20 cellular contexts compared by ENCODE assay signal in the genomic region with DNA sequence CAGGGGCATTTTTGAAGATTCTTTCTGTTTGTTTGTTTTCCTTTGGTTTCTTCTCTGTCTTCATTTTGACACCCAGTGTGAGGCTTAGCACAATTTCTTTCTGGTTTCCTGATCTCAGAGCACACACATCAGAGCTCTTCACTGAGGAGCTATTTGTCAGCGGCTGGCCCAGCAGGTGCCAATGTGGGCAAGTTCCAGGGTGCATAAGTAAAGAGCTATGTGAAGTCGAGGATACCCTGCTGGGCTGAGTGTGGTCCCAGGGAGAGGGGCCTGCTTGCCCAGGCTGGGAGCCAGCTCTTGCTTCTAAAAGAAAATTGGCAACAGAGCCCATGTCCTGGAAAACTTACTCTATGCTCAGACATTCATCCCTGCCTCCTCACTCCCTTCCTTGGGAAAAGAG.
"Had no signal": no experiment of that assay in that cellular context is flagged by ENCODE, and none has a peak within 500 bp of the region (broad histone marks: within the 10 kb centered on the region; RNA-seq: fewer than 3 reads in every experiment).

No MANE protein-coding gene starts in this region.

- H3K27me3 ChIP-seq: gastrocnemius medialis, neutrophil, ovary, right atrium auricular region, testis, tibial nerve, vagina had no signal

- H3K36me3 Mint-ChIP-seq: natural killer cell; stimulated activated memory B cell treated with anti-CD40 and anti-IgM and Interleukin-4, amounts not matched to agents 10 μg/mL and 1 μg/mL and 100 μg/mL, for 72 hours had no signal

- DNase-seq: effector memory CD8-positive, alpha-beta T cell; gastrocnemius medialis; glutamatergic neuron; islet precursor cell; mammary epithelial cell; natural killer cell; ovary; stimulated activated CD4-positive, alpha-beta T cell treated with anti-CD3 and anti-CD28 coated beads, Interleukin-4, amount 100 ng/mL, for 24 hours; testis; upper lobe of right lung had no signal

- H3K27ac Mint-ChIP-seq: dendritic cell treated with granulocyte-macrophage colony-stimulating factor and Interleukin-4, amounts not matched to agents 40 ng/mL and 50 ng/mL, for 4 days; effector memory CD8-positive, alpha-beta T cell; natural killer cell; stimulated activated memory B cell treated with anti-CD40 and anti-IgM and Interleukin-4, amounts not matched to agents 10 μg/mL and 1 μg/mL and 100 μg/mL, for 72 hours; stimulated activated naive CD8-positive, alpha-beta T cell treated with anti-CD3 and anti-CD28 coated beads, Interleukin-15, Interleukin-2, amounts not matched to agents 100 ng/mL and 50 ng/mL, for 24 hours had no signal

- H3K27ac ChIP-seq: epithelial cell of prostate, esophagus muscularis mucosa, gastrocnemius medialis, neutrophil, ovary, right atrium auricular region, testis, upper lobe of right lung, vagina had no signal

- H3K4me3 ChIP-seq: esophagus muscularis mucosa, gastrocnemius medialis, ovary, right atrium auricular region, testis, tibial nerve, upper lobe of right lung, vagina had no signal

- H3K4me3 Mint-ChIP-seq: dendritic cell treated with granulocyte-macrophage colony-stimulating factor and Interleukin-4, amounts not matched to agents 40 ng/mL and 50 ng/mL, for 4 days; effector memory CD8-positive, alpha-beta T cell; natural killer cell; stimulated activated memory B cell treated with anti-CD40 and anti-IgM and Interleukin-4, amounts not matched to agents 10 μg/mL and 1 μg/mL and 100 μg/mL, for 72 hours; stimulated activated naive CD8-positive, alpha-beta T cell treated with anti-CD3 and anti-CD28 coated beads, Interleukin-15, Interleukin-2, amounts not matched to agents 100 ng/mL and 50 ng/mL, for 24 hours had no signal

- H3K4me1 Mint-ChIP-seq: natural killer cell; stimulated activated memory B cell treated with anti-CD40 and anti-IgM and Interleukin-4, amounts not matched to agents 10 μg/mL and 1 μg/mL and 100 μg/mL, for 72 hours had no signal

- H3K4me1 ChIP-seq: esophagus muscularis mucosa, gastrocnemius medialis, right atrium auricular region, testis, upper lobe of right lung, vagina had no signal

- H3K9me3 Mint-ChIP-seq: dendritic cell treated with granulocyte-macrophage colony-stimulating factor and Interleukin-4, amounts not matched to agents 40 ng/mL and 50 ng/mL, for 4 days; natural killer cell had no signal

- H3K36me3 ChIP-seq: esophagus muscularis mucosa, gastrocnemius medialis, neutrophil, ovary, right atrium auricular region, tibial nerve, upper lobe of right lung, vagina had no signal

- ATAC-seq: effector memory CD8-positive, alpha-beta T cell; gastrocnemius medialis; left lobe of liver; natural killer cell; stimulated activated memory B cell treated with anti-CD40 and anti-IgM and Interleukin-4, amounts not matched to agents 10 μg/mL and 1 μg/mL and 100 μg/mL, for 72 hours; upper lobe of right lung had no signal

- H3K9me3 ChIP-seq: gastrocnemius medialis, neutrophil, ovary, testis, upper lobe of right lung, vagina had no signal
